1 cellular context compared by ENCODE assay signal in the genomic region with DNA sequence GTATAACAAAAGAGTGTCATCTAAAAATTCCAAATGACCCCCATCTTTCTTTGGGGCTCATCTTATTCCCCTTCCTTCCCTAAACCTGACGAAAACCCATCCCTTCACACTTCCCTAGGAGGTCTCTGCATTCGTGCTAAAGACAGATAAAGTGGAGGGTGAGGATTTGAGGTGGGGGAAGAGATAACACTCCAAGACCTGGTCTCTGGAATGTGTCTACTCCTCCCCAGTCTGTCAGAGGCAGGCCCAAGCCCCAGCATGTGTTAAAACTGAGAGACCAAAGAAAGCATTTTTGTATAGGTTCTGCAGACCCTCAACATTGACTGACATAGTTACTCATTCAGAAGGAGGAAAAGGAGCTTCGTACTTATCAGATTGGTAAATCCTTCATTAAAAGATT.
TF ChIP-seq lines count a peak whose summit lies in the region.

No MANE protein-coding gene starts in this region.

TF ChIP-seq in K562, 482 proteins besides CTCF, POLR2A, EP300 and RAD21:
- no peak for TF ChIP-seq RBBP5 (IDR thresholded peaks at IDR 0.05; ENCODE audit: borderline replicate concordance, insufficient read depth, low read length, poor library complexity, severe bottlenecking)
- TF ChIP-seq ZNF507 (tag; conservative IDR thresholded peaks at IDR 0.05): no peak
- TF ChIP-seq ETV6 (IDR thresholded peaks at IDR 0.05; ENCODE audit: borderline replicate concordance in 1 of 2, low read depth in 2 of 2, low read length in 1 of 2): no peak
- no peak for TF ChIP-seq ETV6 (CRISPR knock-in tag; IDR thresholded peaks at IDR 0.05; ENCODE audit: borderline replicate concordance)
- no peak for TF ChIP-seq SMARCC2 (IDR thresholded peaks at IDR 0.05; ENCODE audit: low read depth)
- peak; percentile 46; the same call in 1 of the 2 replicates for TF ChIP-seq CBFA2T3 (IDR thresholded peaks at IDR 0.05)
- TF ChIP-seq ZNF23 (CRISPR knock-in tag; IDR thresholded peaks at IDR 0.05): no peak
- TF ChIP-seq, protein P1, sequence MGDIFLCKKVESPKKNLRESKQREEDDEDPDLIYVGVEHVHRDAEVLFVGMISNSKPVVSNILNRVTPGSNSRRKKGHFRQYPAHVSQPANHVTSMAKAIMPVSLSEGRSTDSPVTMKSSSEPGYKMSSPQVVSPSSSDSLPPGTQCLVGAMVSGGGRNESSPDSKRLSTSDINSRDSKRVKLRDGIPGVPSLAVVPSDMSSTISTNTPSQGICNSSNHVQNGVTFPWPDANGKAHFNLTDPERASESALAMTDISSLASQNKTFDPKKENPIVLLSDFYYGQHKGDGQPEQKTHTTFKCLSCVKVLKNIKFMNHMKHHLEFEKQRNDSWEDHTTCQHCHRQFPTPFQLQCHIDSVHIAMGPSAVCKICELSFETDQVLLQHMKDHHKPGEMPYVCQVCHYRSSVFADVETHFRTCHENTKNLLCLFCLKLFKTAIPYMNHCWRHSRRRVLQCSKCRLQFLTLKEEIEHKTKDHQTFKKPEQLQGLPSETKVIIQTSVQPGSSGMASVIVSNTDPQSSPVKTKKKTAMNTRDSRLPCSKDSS (IDR thresholded peaks at IDR 0.05; ENCODE audit: low read depth, partially characterized antibody): no peak
- peak; percentile 19; the same call in 1 of the 2 replicates for TF ChIP-seq ZBTB7A (IDR thresholded peaks at IDR 0.05; ENCODE audit: borderline replicate concordance, control insufficient read depth, low read depth, low read length)
